8 cellular contexts compared by ENCODE assay signal in genomic region chr15:85535392-85536330, GRCh38.
A peak's percentile ranks its signal among the peaks of the same experiment; 100 is the strongest.
DNase-seq lines count a peak whose midpoint lies in the region; ATAC-seq and TF ChIP-seq lines count a peak whose summit lies in the region.
"Not testable (repeated sequence)": the region's sequence is repeated elsewhere in the genome, so short reads cannot be mapped to it uniquely, and the experiment has no call there.

No MANE protein-coding gene starts in this region.

- not testable (repeated sequence) for H3K27me3 ChIP-seq in BLaER1 treated with 17β-estradiol and CSF1 and Interleukin-3, amounts not matched to agents 10 nM and 100 nM; HL-60 (ENCODE audit: insufficient read depth, poor library complexity, severe bottlenecking); heart left ventricle; naive thymus-derived CD4-positive, alpha-beta T cell (ENCODE audit: control insufficient read depth in 2 of 2, insufficient read depth in 2 of 2, low read length in 2 of 2)

- H3K9ac ChIP-seq in BLaER1 treated with 17β-estradiol and CSF1 and Interleukin-3, amounts not matched to agents 10 nM and 100 nM: peak overlapping the region; percentile 20 to 77 (median 73); a peak in 21 of 22 replicates

- CTCF ChIA-PET in T-cell (lab: Charles Lee): interaction anchor here in 1 of 2 donors (0.9 kb wide), 1 partner anchor 8 kb away, joined by 4 read pairs; no protein-coding TSS in a partner anchor
- CTCF ChIA-PET in naive thymus-derived CD4-positive, alpha-beta T cell (lab: Charles Lee): not testable (repeated sequence)

- peak overlapping the region in 2 of 10 experiments; percentile 7 to 32; a peak in 3 of 20 replicates for H3K4me3 ChIP-seq in BLaER1 treated with 17β-estradiol and CSF1 and Interleukin-3, amounts not matched to agents 10 nM and 100 nM
- not testable (repeated sequence) for H3K4me3 ChIP-seq in HL-60 (replicated peaks; ENCODE audit: insufficient read depth, low read length); heart left ventricle; naive thymus-derived CD4-positive, alpha-beta T cell (ENCODE audit: low read length)

- intact Hi-C loops in heart left ventricle (cut with DNase I); naive thymus-derived CD4-positive, alpha-beta T cell (cut with micrococcal nuclease): not testable (repeated sequence)

- H3K9me3 ChIP-seq in BLaER1 treated with 17β-estradiol and CSF1 and Interleukin-3, amounts not matched to agents 10 nM and 100 nM (replicated peaks in 1 of 11); heart left ventricle; naive thymus-derived CD4-positive, alpha-beta T cell (ENCODE audit: control insufficient read depth in 2 of 3, low read length in 3 of 3): not testable (repeated sequence)

- peaks cover 44% of the 10 kb centered on the region for H3K36me3 Mint-ChIP-seq in T-cell
- H3K36me3 Mint-ChIP-seq in activated T-cell treated with anti-CD3 and anti-CD28 coated beads, Interleukin-2, amount 50 U/mL, for 72 hours (ENCODE audit: insufficient read depth in 2 of 2): not testable (repeated sequence)
- H3K36me3 Mint-ChIP-seq in naive thymus-derived CD4-positive, alpha-beta T cell: peaks cover 4 to 43% (median 21%) of the 10 kb centered on the region in 5 donors
- peaks cover 35% of the 10 kb centered on the region for H3K36me3 Mint-ChIP-seq in stimulated activated naive CD8-positive, alpha-beta T cell treated with anti-CD3 and anti-CD28 coated beads, Interleukin-15, Interleukin-2, amounts not matched to agents 100 ng/mL and 50 ng/mL, for 24 hours (ENCODE audit: low read depth)

- H3K27ac Mint-ChIP-seq in T-cell: peak overlapping the region; percentile 45 to 61
- H3K27ac Mint-ChIP-seq in activated T-cell treated with anti-CD3 and anti-CD28 coated beads, Interleukin-2, amount 50 U/mL, for 72 hours: peak overlapping the region; percentile 75
- H3K27ac Mint-ChIP-seq in naive thymus-derived CD4-positive, alpha-beta T cell: peak overlapping the region in 1 of 9 donors; percentile 53
- H3K27ac Mint-ChIP-seq in stimulated activated naive CD8-positive, alpha-beta T cell treated with anti-CD3 and anti-CD28 coated beads, Interleukin-15, Interleukin-2, amounts not matched to agents 100 ng/mL and 50 ng/mL, for 24 hours: peak overlapping the region; percentile 74

- H4K20me1 ChIP-seq in BLaER1 treated with 17β-estradiol and CSF1 and Interleukin-3, amounts not matched to agents 10 nM and 100 nM: not testable (repeated sequence)

- TF ChIP-seq POLR2A in heart left ventricle (IDR thresholded peaks at IDR 0.05): not testable (repeated sequence)

- H3K27ac ChIP-seq in BLaER1 treated with 17β-estradiol and CSF1 and Interleukin-3, amounts not matched to agents 10 nM and 100 nM: peak overlapping the region; percentile 74 to 96 (median 89)
- peak overlapping the region; percentile 76 for H3K27ac ChIP-seq in HL-60 (replicated peaks)
- peak overlapping the region in 2 of 12 donors; percentile 20 to 80 for H3K27ac ChIP-seq in heart left ventricle
- not testable (repeated sequence) for H3K27ac ChIP-seq in naive thymus-derived CD4-positive, alpha-beta T cell (ENCODE audit: low read depth, low read length)

- H3K9me3 Mint-ChIP-seq in T-cell; activated T-cell treated with anti-CD3 and anti-CD28 coated beads, Interleukin-2, amount 50 U/mL, for 72 hours; naive thymus-derived CD4-positive, alpha-beta T cell; stimulated activated naive CD8-positive, alpha-beta T cell treated with anti-CD3 and anti-CD28 coated beads, Interleukin-15, Interleukin-2, amounts not matched to agents 100 ng/mL and 50 ng/mL, for 24 hours: not testable (repeated sequence)

- 83 to 89% (median 86%) methylated on average over 7 of the region's 7 CpGs for WGBS in heart left ventricle, 4 donors

- H3K4me2 ChIP-seq in BLaER1 treated with 17β-estradiol and CSF1 and Interleukin-3, amounts not matched to agents 10 nM and 100 nM: peak overlapping the region; percentile 76 to 99 (median 90)

- not testable (repeated sequence) for ATAC-seq in T-cell (replicated peaks in 1 of 4); activated T-cell treated with anti-CD3 and anti-CD28 coated beads, Interleukin-2, amount 50 U/mL, for 72 hours (replicated peaks in 1 of 2)
- ATAC-seq in heart left ventricle: peak in 3 of 4 donors; percentile 9 to 50 (median 17)
- peak; percentile 63 for ATAC-seq in naive thymus-derived CD4-positive, alpha-beta T cell

- not testable (repeated sequence) for H3K36me3 ChIP-seq in BLaER1 treated with 17β-estradiol and CSF1 and Interleukin-3, amounts not matched to agents 10 nM and 100 nM; naive thymus-derived CD4-positive, alpha-beta T cell (ENCODE audit: control insufficient read depth in 2 of 3, insufficient read depth in 3 of 3, low read length in 3 of 3)
- H3K36me3 ChIP-seq in heart left ventricle: peaks cover 0 to 51% (median 20%) of the 10 kb centered on the region in 9 donors

- POLR2A ChIA-PET in T-cell (lab: Charles Lee); naive thymus-derived CD4-positive, alpha-beta T cell (lab: Charles Lee): not testable (repeated sequence)

- not testable (repeated sequence) for H3K4me3 Mint-ChIP-seq in T-cell; activated T-cell treated with anti-CD3 and anti-CD28 coated beads, Interleukin-2, amount 50 U/mL, for 72 hours
- peak overlapping the region in 3 of 10 donors; percentile 14 to 35 (median 33) for H3K4me3 Mint-ChIP-seq in naive thymus-derived CD4-positive, alpha-beta T cell
- peak overlapping the region; percentile 35 for H3K4me3 Mint-ChIP-seq in stimulated activated naive CD8-positive, alpha-beta T cell treated with anti-CD3 and anti-CD28 coated beads, Interleukin-15, Interleukin-2, amounts not matched to agents 100 ng/mL and 50 ng/mL, for 24 hours

- TF ChIP-seq CTCF in HL-60 (IDR thresholded peaks at IDR 0.05; ENCODE audit: insufficient read depth, low read length); heart left ventricle (IDR thresholded peaks at IDR 0.05): not testable (repeated sequence)

- not testable (repeated sequence) for H3K27me3 Mint-ChIP-seq in T-cell; activated T-cell treated with anti-CD3 and anti-CD28 coated beads, Interleukin-2, amount 50 U/mL, for 72 hours (ENCODE audit: low read depth); naive thymus-derived CD4-positive, alpha-beta T cell; stimulated activated naive CD8-positive, alpha-beta T cell treated with anti-CD3 and anti-CD28 coated beads, Interleukin-15, Interleukin-2, amounts not matched to agents 100 ng/mL and 50 ng/mL, for 24 hours

- H3K4me1 Mint-ChIP-seq in T-cell: peaks cover 69 to 79% (median 76%) of the 10 kb centered on the region in 3 donors
- peaks cover 63% of the 10 kb centered on the region for H3K4me1 Mint-ChIP-seq in activated T-cell treated with anti-CD3 and anti-CD28 coated beads, Interleukin-2, amount 50 U/mL, for 72 hours (ENCODE audit: low read depth)
- peaks cover 49 to 83% (median 59%) of the 10 kb centered on the region in 7 donors for H3K4me1 Mint-ChIP-seq in naive thymus-derived CD4-positive, alpha-beta T cell
- peaks cover 75% of the 10 kb centered on the region for H3K4me1 Mint-ChIP-seq in stimulated activated naive CD8-positive, alpha-beta T cell treated with anti-CD3 and anti-CD28 coated beads, Interleukin-15, Interleukin-2, amounts not matched to agents 100 ng/mL and 50 ng/mL, for 24 hours (ENCODE audit: low read depth)

- peaks cover 94 to 100% (median 98%) of the 10 kb centered on the region in 10 experiments for H3K4me1 ChIP-seq in BLaER1 treated with 17β-estradiol and CSF1 and Interleukin-3, amounts not matched to agents 10 nM and 100 nM
- peaks cover 3 to 85% (median 34%) of the 10 kb centered on the region in 12 donors for H3K4me1 ChIP-seq in heart left ventricle
- peaks cover 13 to 16% of the 10 kb centered on the region in 2 donors for H3K4me1 ChIP-seq in naive thymus-derived CD4-positive, alpha-beta T cell (ENCODE audit: control insufficient read depth in 2 of 2, insufficient read depth in 2 of 2, low read length in 2 of 2)

- DNase-seq in HL-60 (ENCODE audit: low read depth in 1 of 2, low spot score in 1 of 2): peak; percentile 68 to 85
- peak; percentile 85 for DNase-seq in NOMO-1 treated with DMSO at 0.1 percent for 48 hours (lab: John Stamatoyannopoulos, UW; ENCODE audit: unreplicated experiment)
- peak in 1 of 34 experiments; percentile 10 for DNase-seq in T-cell
- not testable (repeated sequence) for DNase-seq in activated T-cell treated with anti-CD3 and anti-CD28 coated beads, Interleukin-2, amount 50 U/mL, for 72 hours; naive thymus-derived CD4-positive, alpha-beta T cell
- DNase-seq in heart left ventricle: peak in 3 of 5 donors; percentile 47 to 61 (median 51)
